In genomic region chr14:77206877-77207389, GRCh38 we compare ENCODE assay signal across 2 cellular contexts.
A peak's percentile ranks its signal among the peaks of the same experiment; 100 is the strongest.
TF ChIP-seq lines count a peak whose summit lies in the region.

No MANE protein-coding gene starts in this region.

TF ChIP-seq in HepG2, 621 proteins besides CTCF, POLR2A, EP300 and RAD21:
- TF ChIP-seq STAG1 (CRISPR knock-in tag; IDR thresholded peaks at IDR 0.05) (0 out of 2 replicates have a peak, but pooled peaks have one; percentile 6), DRAP1 (CRISPR knock-in tag; IDR thresholded peaks at IDR 0.05) (no peak)

TF ChIP-seq in WTC11, 78 proteins besides CTCF, POLR2A, EP300 and RAD21:
- TF ChIP-seq ARID4B (CRISPR knock-in tag; IDR thresholded peaks at IDR 0.05; ENCODE audit: borderline replicate concordance) (no peak), ATF1 (CRISPR knock-in tag; IDR thresholded peaks at IDR 0.05) (no peak), IRF2 (CRISPR knock-in tag; IDR thresholded peaks at IDR 0.05; ENCODE audit: borderline replicate concordance, low read depth) (no peak), MXD4 (CRISPR knock-in tag; IDR thresholded peaks at IDR 0.05; ENCODE audit: borderline replicate concordance) (no peak), NR2C2 (CRISPR knock-in tag; IDR thresholded peaks at IDR 0.05) (no peak), ZNF138 (CRISPR knock-in tag; conservative IDR thresholded peaks at IDR 0.05) (no peak), ZBTB21 (CRISPR knock-in tag; IDR thresholded peaks at IDR 0.05; ENCODE audit: borderline replicate concordance) (no peak), STAT6 (CRISPR knock-in tag; conservative IDR thresholded peaks at IDR 0.05; ENCODE audit: low read depth) (no peak), ZNF317 (CRISPR knock-in tag; IDR thresholded peaks at IDR 0.05; ENCODE audit: borderline replicate concordance, low read depth) (no peak), TP53 (CRISPR knock-in tag; IDR thresholded peaks at IDR 0.05) (no peak), NFE2L1 (CRISPR knock-in tag; IDR thresholded peaks at IDR 0.05) (no peak), ZNF423 (CRISPR knock-in tag; IDR thresholded peaks at IDR 0.05) (no peak), MAX (CRISPR knock-in tag; IDR thresholded peaks at IDR 0.05) (no peak), HMGA2 (CRISPR knock-in tag; IDR thresholded peaks at IDR 0.05) (no peak), ZNF425 (CRISPR knock-in tag; conservative IDR thresholded peaks at IDR 0.05) (no peak), ZSCAN18 (CRISPR knock-in tag; IDR thresholded peaks at IDR 0.05) (no peak), KAT7 (CRISPR knock-in tag; IDR thresholded peaks at IDR 0.05; ENCODE audit: borderline replicate concordance) (no peak), TCF7 (CRISPR knock-in tag; IDR thresholded peaks at IDR 0.05; ENCODE audit: low read depth) (no peak)
